ENCODE assay signal across 11 cellular contexts in the genomic region with DNA sequence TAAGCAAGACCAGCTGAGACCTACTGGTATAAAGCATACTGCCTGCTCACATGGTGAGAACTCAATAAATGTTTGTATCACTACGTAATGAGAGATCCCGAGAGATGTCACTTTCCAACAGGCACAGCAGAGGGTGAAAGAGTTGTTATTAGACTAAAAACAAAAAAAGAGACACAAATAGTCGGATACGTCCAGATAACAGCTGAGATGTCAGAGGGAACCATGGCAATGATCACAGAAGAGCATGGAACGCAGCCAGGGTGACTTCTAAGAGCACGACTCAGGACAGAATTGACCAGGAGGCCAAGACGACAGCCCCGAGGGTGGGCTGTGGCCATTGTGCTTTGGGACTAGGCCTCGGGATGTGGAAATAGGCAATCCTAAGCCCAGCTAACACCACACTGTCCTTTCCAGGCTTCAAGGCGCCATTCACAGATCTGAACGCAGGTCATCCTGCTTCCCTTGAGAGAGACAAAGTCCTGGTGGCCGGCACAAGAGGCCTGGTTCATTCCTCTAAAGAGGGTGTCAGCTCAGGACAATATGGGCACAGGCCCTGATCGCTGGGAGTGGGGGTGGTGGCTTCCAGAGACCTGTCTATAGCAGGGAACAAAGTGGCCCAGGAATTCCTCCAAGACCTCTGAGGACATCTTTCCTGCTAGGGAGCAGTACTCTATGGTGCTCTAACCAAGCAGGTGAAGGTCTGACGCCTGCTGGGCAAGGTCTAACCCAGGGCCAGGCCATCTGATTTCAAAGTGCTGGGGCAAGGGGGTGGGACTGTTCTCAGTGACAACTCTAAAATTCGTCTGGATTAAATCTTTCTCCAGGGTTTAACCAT. TPM values are rescaled to one million over a fixed set of nuclear protein-coding genes. Genes with fewer than 3 reads are reported as not detected.
A peak's percentile ranks its signal among the peaks of the same experiment; 100 is the strongest.
DNase-seq lines count a peak whose midpoint lies in the region; ATAC-seq, FAIRE-seq and TF ChIP-seq lines count a peak whose summit lies in the region.
"Had no signal": no experiment of that assay in that cellular context is flagged by ENCODE, and none has a peak within 500 bp of the region (broad histone marks: within the 10 kb centered on the region; RNA-seq: fewer than 3 reads in every experiment).

No MANE protein-coding gene starts in this region.

- ATAC-seq in DND-41 (ENCODE audit: insufficient read depth, low read depth): no peak
- ATAC-seq in GM21515 (IDR thresholded peaks at IDR 0.05; ENCODE audit: unreplicated experiment): no peak
- no peak for ATAC-seq in HG02610 (IDR thresholded peaks at IDR 0.05; ENCODE audit: unreplicated experiment)
- ATAC-seq in HG02852 (IDR thresholded peaks at IDR 0.05; ENCODE audit: unreplicated experiment): no peak

- H3K27ac ChIP-seq in DND-41 (ENCODE audit: low read length) (no peak overlapping the region), endothelial cell of umbilical vein (ENCODE audit: insufficient read depth, low read depth, low read length) (no peak overlapping the region)
- H3K27ac ChIP-seq: SK-N-MC had no signal

- H3K9me3 Mint-ChIP-seq in osteocyte (ENCODE audit: unreplicated experiment): no peaks in the 10 kb centered on the region

- intact Hi-C loops in endothelial cell of umbilical vein (cut with micrococcal nuclease): no loop called here

- POLR2A ChIA-PET in endothelial cell of umbilical vein (lab: Charles Lee): no interaction called here

- H3K36me3 ChIP-seq in DND-41 (ENCODE audit: insufficient read depth, low read length) (peaks cover 27% of the 10 kb centered on the region), endothelial cell of umbilical vein (ENCODE audit: control insufficient read depth in 2 of 2, extremely low read depth in 1 of 2, insufficient read depth in 2 of 2, low read length in 2 of 2) (peaks cover 2 to 7% of the 10 kb centered on the region in 2 experiments)

- no peaks in the 10 kb centered on the region for H3K27me3 Mint-ChIP-seq in osteocyte (ENCODE audit: unreplicated experiment)

- peak overlapping the region; percentile 0 for H3K27ac Mint-ChIP-seq in osteocyte (ENCODE audit: unreplicated experiment)

- H3K9me3 ChIP-seq in DND-41 (ENCODE audit: insufficient read depth, low read length, severe bottlenecking) (no peaks in the 10 kb centered on the region), endothelial cell of umbilical vein (replicated peaks; ENCODE audit: control insufficient read depth, insufficient read depth, low read length) (no peaks in the 10 kb centered on the region)

- no peak for FAIRE-seq in endothelial cell of umbilical vein (lab: Jason Lieb, UNC)

- H3K27me3 ChIP-seq in DND-41 (ENCODE audit: insufficient read depth, low read length, poor library complexity) (no peaks in the 10 kb centered on the region), endothelial cell of umbilical vein (ENCODE audit: control insufficient read depth in 2 of 2, insufficient read depth in 2 of 2, low read length in 2 of 2) (no peaks in the 10 kb centered on the region)

- no peak overlapping the region for H3K4me3 Mint-ChIP-seq in osteocyte (ENCODE audit: unreplicated experiment)

- CTCF ChIA-PET in endothelial cell of umbilical vein (lab: Charles Lee): interaction anchor here (4.6 kb wide), 1 partner anchor 27 kb away, joined by 36 read pairs; no protein-coding TSS in a partner anchor

- TF ChIP-seq CTCF in DND-41 (IDR thresholded peaks at IDR 0.05; ENCODE audit: borderline replicate concordance, extremely low read depth, low read length, poor library complexity, severe bottlenecking) (no peak), endothelial cell of umbilical vein (IDR thresholded peaks at IDR 0.05; ENCODE audit: extremely low read depth in 1 of 2, insufficient read depth in 1 of 2, low read depth in 1 of 2, low read length in 2 of 2) (no peak), osteocyte (IDR thresholded peaks at IDR 0.05) (no peak)

- no peak for TF ChIP-seq POLR2A in endothelial cell of umbilical vein (IDR thresholded peaks at IDR 0.05; ENCODE audit: low read depth, low read length)

- dilution Hi-C loops in endothelial cell of umbilical vein (cut with MboI; ENCODE audit: extremely low pct_ligation_motif_present, low sequenced_read_pairs): no loop called here

- H3K4me1 Mint-ChIP-seq in osteocyte (ENCODE audit: unreplicated experiment): peaks cover 60% of the 10 kb centered on the region

- DNase-seq in DND-41: no peak
- no peak for DNase-seq in endothelial cell of umbilical vein (ENCODE audit: low read depth, low spot score)
- DNase-seq in osteocyte (ENCODE audit: extremely low spot score, unreplicated experiment): no peak
- DNase-seq: effector CD8-positive, alpha-beta T cell; NCI-H1092 treated with DMSO at 0.1 percent for 48 hours; NCI-H526 treated with DMSO at 0.1 percent for 48 hours; stimulated activated CD4-positive, alpha-beta T cell treated with anti-CD3 and anti-CD28 coated beads, Interleukin-4, amount 100 ng/mL, for 24 hours had no signal

- H3K9ac ChIP-seq in DND-41 (ENCODE audit: low read depth, low read length): 0 out of 2 replicates have a peak overlapping the region, but pooled peaks have one; percentile 4
- no peak overlapping the region for H3K9ac ChIP-seq in endothelial cell of umbilical vein (replicated peaks; ENCODE audit: extremely low read depth, insufficient read depth, low read length)

- peak overlapping the region; percentile 35; the same call in 1 of the 2 replicates for H3K4me2 ChIP-seq in DND-41 (ENCODE audit: insufficient read depth, low read length)
- H3K4me2 ChIP-seq in endothelial cell of umbilical vein (ENCODE audit: insufficient read depth, low read length): peak overlapping the region; percentile 32

- peaks cover 10% of the 10 kb centered on the region for H3K36me3 Mint-ChIP-seq in osteocyte (ENCODE audit: unreplicated experiment)

- BruUV-seq in endothelial cell of umbilical vein (replicated peaks; lab: Mats Ljungman, UMichigan): no TSS peak

- no peak overlapping the region for H2AFZ ChIP-seq in DND-41 (ENCODE audit: low read depth, low read length)
- H2AFZ ChIP-seq in endothelial cell of umbilical vein (ENCODE audit: low read depth, low read length): no peak overlapping the region

- H3K4me1 ChIP-seq in DND-41 (ENCODE audit: insufficient read depth, low read length): peaks cover 44% of the 10 kb centered on the region
- peaks cover 50% of the 10 kb centered on the region for H3K4me1 ChIP-seq in endothelial cell of umbilical vein (ENCODE audit: control insufficient read depth, extremely low read depth, insufficient read depth, low read length)

- no peaks in the 10 kb centered on the region for H3K9me1 ChIP-seq in endothelial cell of umbilical vein (replicated peaks; ENCODE audit: control insufficient read depth, extremely low read depth, insufficient read depth, low read length)

- H3K4me3 ChIP-seq in DND-41 (ENCODE audit: low read depth in 1 of 2, low read length in 2 of 2) (no peak overlapping the region), endothelial cell of umbilical vein (replicated peaks in 1 of 3; ENCODE audit: insufficient read depth in 1 of 3, low read depth in 1 of 3, low read length in 3 of 3) (no peak overlapping the region)
- H3K4me3 ChIP-seq: SK-N-MC had no signal

- H4K20me1 ChIP-seq in DND-41 (ENCODE audit: insufficient read depth, low read length): peaks cover 50% of the 10 kb centered on the region
- H4K20me1 ChIP-seq in endothelial cell of umbilical vein (replicated peaks; ENCODE audit: control insufficient read depth, extremely low read depth, insufficient read depth, low read length): no peaks in the 10 kb centered on the region

- H3K79me2 ChIP-seq in DND-41 (ENCODE audit: insufficient read depth, low read length) (peaks cover 82% of the 10 kb centered on the region), endothelial cell of umbilical vein (ENCODE audit: control insufficient read depth, insufficient read depth, low read length) (peaks cover 76% of the 10 kb centered on the region)

RNA-seq across cellular contexts. Expression of gene SH3GL1, which starts 3.2 kb away (rescaled TPM):
- total RNA-seq in endothelial cell of umbilical vein: 143 and 153 TPM in 2 replicates
- 145 and 191 TPM in 2 replicates for polyA plus RNA-seq in endothelial cell of umbilical vein
- 113 and 139 TPM in 2 replicates for polyA plus RNA-seq in endothelial cell of umbilical vein (2011; cell fraction: cytosol; rRNA removed)
- 94.1 and 103 TPM in 2 replicates for polyA plus RNA-seq in endothelial cell of umbilical vein (2011; cell fraction: nucleus; rRNA removed)
- polyA plus RNA-seq in endothelial cell of umbilical vein (2012): 124 and 164 TPM in 2 replicates
- 51.2 and 68.4 TPM in 2 replicates for polyA minus RNA-seq in endothelial cell of umbilical vein
- 43.0 TPM for polyA minus RNA-seq in endothelial cell of umbilical vein (2011; cell fraction: cytosol; rRNA and poly(A)+ RNA removed)
- polyA minus RNA-seq in endothelial cell of umbilical vein (2011; cell fraction: nucleus; rRNA and poly(A)+ RNA removed): 32.8 and 43.7 TPM in 2 replicates
- total RNA-seq in osteocyte: 105 and 115 TPM in 2 replicates

RNA-seq across cellular contexts. Expression of gene CHAF1A, which starts 5.3 kb away (rescaled TPM):
- total RNA-seq in endothelial cell of umbilical vein (44.5 and 47.8 TPM in 2 replicates), osteocyte (9.7 and 14.0 TPM in 2 replicates)
- 19.5 and 32.1 TPM in 2 replicates for polyA plus RNA-seq in endothelial cell of umbilical vein
- polyA plus RNA-seq in endothelial cell of umbilical vein (2011; cell fraction: cytosol; rRNA removed): 22.2 and 23.4 TPM in 2 replicates
- polyA plus RNA-seq in endothelial cell of umbilical vein (2011; cell fraction: nucleus; rRNA removed): 32.5 and 36.1 TPM in 2 replicates
- 16.4 and 24.5 TPM in 2 replicates for polyA plus RNA-seq in endothelial cell of umbilical vein (2012)
- 11.2 and 20.1 TPM in 2 replicates for polyA minus RNA-seq in endothelial cell of umbilical vein
- polyA minus RNA-seq in endothelial cell of umbilical vein (2011; cell fraction: cytosol; rRNA and poly(A)+ RNA removed): 70.6 TPM
- 20.4 and 33.6 TPM in 2 replicates for polyA minus RNA-seq in endothelial cell of umbilical vein (2011; cell fraction: nucleus; rRNA and poly(A)+ RNA removed)

RNA-seq across cellular contexts. Expression of gene MPND, which starts 53.8 kb away (rescaled TPM):
- total RNA-seq in endothelial cell of umbilical vein (21.1 and 22.1 TPM in 2 replicates), osteocyte (14.2 and 20.0 TPM in 2 replicates)
- 13.8 and 14.8 TPM in 2 replicates for polyA plus RNA-seq in endothelial cell of umbilical vein
- polyA plus RNA-seq in endothelial cell of umbilical vein (2011; cell fraction: cytosol; rRNA removed): 9.0 and 11.6 TPM in 2 replicates
- polyA plus RNA-seq in endothelial cell of umbilical vein (2011; cell fraction: nucleus; rRNA removed): 6.7 and 7.7 TPM in 2 replicates
- 13.3 and 22.7 TPM in 2 replicates for polyA plus RNA-seq in endothelial cell of umbilical vein (2012)
- polyA minus RNA-seq in endothelial cell of umbilical vein: 7.7 and 11.2 TPM in 2 replicates
- polyA minus RNA-seq in endothelial cell of umbilical vein (2011; cell fraction: cytosol; rRNA and poly(A)+ RNA removed): 8.4 TPM
- polyA minus RNA-seq in endothelial cell of umbilical vein (2011; cell fraction: nucleus; rRNA and poly(A)+ RNA removed): 1.8 and 6.9 TPM in 2 replicates

RNA-seq across cellular contexts. Expression of gene STAP2, which starts 58.5 kb away (rescaled TPM):
- total RNA-seq in endothelial cell of umbilical vein (11.8 and 12.2 TPM in 2 replicates), osteocyte (2.7 and 5.9 TPM in 2 replicates)
- 21.7 and 21.8 TPM in 2 replicates for polyA plus RNA-seq in endothelial cell of umbilical vein
- polyA plus RNA-seq in endothelial cell of umbilical vein (2011; cell fraction: cytosol; rRNA removed): 14.2 and 17.3 TPM in 2 replicates
- 20.5 and 24.1 TPM in 2 replicates for polyA plus RNA-seq in endothelial cell of umbilical vein (2011; cell fraction: nucleus; rRNA removed)
- polyA plus RNA-seq in endothelial cell of umbilical vein (2012): 7.2 and 18.3 TPM in 2 replicates
- 8.1 and 11.6 TPM in 2 replicates for polyA minus RNA-seq in endothelial cell of umbilical vein
- not detected for polyA minus RNA-seq in endothelial cell of umbilical vein (2011; cell fraction: cytosol; rRNA and poly(A)+ RNA removed)
- 3.0 and 6.0 TPM in 2 replicates for polyA minus RNA-seq in endothelial cell of umbilical vein (2011; cell fraction: nucleus; rRNA and poly(A)+ RNA removed)
